27 cellular contexts compared by ENCODE assay signal in the genomic region with DNA sequence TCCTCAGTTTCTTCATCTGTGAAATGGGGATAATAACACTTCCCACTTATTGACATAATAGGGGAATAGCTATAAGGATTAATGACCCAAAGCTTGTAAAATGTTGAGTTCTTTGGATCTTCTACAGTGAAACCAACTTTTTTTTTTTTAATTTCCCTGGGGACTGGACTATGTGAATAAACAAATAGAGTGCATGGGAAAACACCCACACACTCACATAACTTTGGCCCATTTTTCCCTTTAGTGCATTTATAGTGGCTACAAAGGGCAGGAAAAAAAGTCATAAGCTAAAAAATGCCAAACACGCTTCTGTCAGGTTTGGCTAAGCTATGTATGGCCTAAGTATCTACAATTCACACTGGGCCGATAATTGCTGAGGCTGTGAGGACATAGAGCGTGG.
"Had no signal": no experiment of that assay in that cellular context is flagged by ENCODE, and none has a peak within 500 bp of the region (broad histone marks: within the 10 kb centered on the region; RNA-seq: fewer than 3 reads in every experiment).

No MANE protein-coding gene starts in this region.

- H3K36me3 Mint-ChIP-seq: activated naive CD8-positive, alpha-beta T cell treated with anti-CD3 and anti-CD28 coated beads, Interleukin-2, amount 10 ng/mL, durations not matched to agents 7 days and 5 days; naive B cell; T-cell had no signal

- H3K4me1 ChIP-seq: ascending aorta, gastrocnemius medialis, left lung, prostate gland, suprapubic skin had no signal

- H3K36me3 ChIP-seq: ascending aorta, brain microvascular endothelial cell, gastrocnemius medialis, left lung, ovary, prostate gland, suprapubic skin, tibial nerve had no signal

- H3K27ac ChIP-seq: ascending aorta, brain microvascular endothelial cell, left lung, ovary, prostate gland, suprapubic skin had no signal

- H3K4me3 ChIP-seq: ascending aorta, gastrocnemius medialis, left lung, lung, ovary, prostate gland, suprapubic skin, tibial nerve had no signal

- H3K27ac Mint-ChIP-seq: activated CD4-positive, alpha-beta T cell treated with anti-CD3 and anti-CD28 coated beads for 36 hours; activated naive CD4-positive, alpha-beta T cell treated with anti-CD3 and anti-CD28 coated beads for 36 hours; activated naive CD8-positive, alpha-beta T cell treated with anti-CD3 and anti-CD28 coated beads, Interleukin-2, amount 10 ng/mL, durations not matched to agents 7 days and 5 days; dendritic cell treated with granulocyte-macrophage colony-stimulating factor and Interleukin-4, amounts not matched to agents 40 ng/mL and 50 ng/mL, for 4 days; naive B cell; nephron progenitor cell; T-cell; T-helper 2 cell treated with Interferon-gamma antibody and Interleukin-4, amounts not matched to agents 5 μg/mL and 100 μg/mL, for 36 hours had no signal

- FAIRE-seq: endometrium, islet of Langerhans had no signal

- ATAC-seq: activated CD4-positive, alpha-beta T cell treated with anti-CD3 and anti-CD28 coated beads for 36 hours; esophagus mucosa; gastrocnemius medialis; T-cell had no signal

- DNase-seq: activated CD4-positive, alpha-beta T cell treated with anti-CD3 and anti-CD28 coated beads for 36 hours; activated CD4-positive, CD25-positive, alpha-beta regulatory T cell; activated effector memory CD4-positive, alpha-beta T cell treated with anti-CD3 and anti-CD28 coated beads, Interleukin-2, amount 50 U/mL, for 16 hours; activated naive CD4-positive, alpha-beta T cell treated with anti-CD3 and anti-CD28 coated beads for 36 hours; activated naive CD8-positive, alpha-beta T cell treated with anti-CD3 and anti-CD28 coated beads, Interleukin-2, amount 10 ng/mL, durations not matched to agents 7 days and 5 days; activated T-cell treated with anti-CD3 and anti-CD28 coated beads for 4 hours; brain microvascular endothelial cell; central memory CD4-positive, alpha-beta T cell; effector CD8-positive, alpha-beta T cell; gastrocnemius medialis; glutamatergic neuron; left lung; naive B cell; nephron progenitor cell; ovary; stimulated activated naive CD4-positive, alpha-beta T cell; T-cell had no signal

- H3K4me3 Mint-ChIP-seq: activated CD4-positive, alpha-beta T cell treated with anti-CD3 and anti-CD28 coated beads for 36 hours; activated naive CD4-positive, alpha-beta T cell treated with anti-CD3 and anti-CD28 coated beads for 36 hours; activated naive CD8-positive, alpha-beta T cell treated with anti-CD3 and anti-CD28 coated beads, Interleukin-2, amount 10 ng/mL, durations not matched to agents 7 days and 5 days; dendritic cell treated with granulocyte-macrophage colony-stimulating factor and Interleukin-4, amounts not matched to agents 40 ng/mL and 50 ng/mL, for 4 days; naive B cell; nephron progenitor cell; T-cell; T-helper 2 cell treated with Interferon-gamma antibody and Interleukin-4, amounts not matched to agents 5 μg/mL and 100 μg/mL, for 36 hours had no signal

- H3K27me3 ChIP-seq: ascending aorta, brain microvascular endothelial cell, gastrocnemius medialis, left lung, ovary, suprapubic skin, tibial nerve had no signal

- H3K27me3 Mint-ChIP-seq: activated CD4-positive, alpha-beta T cell treated with anti-CD3 and anti-CD28 coated beads for 36 hours; activated naive CD8-positive, alpha-beta T cell treated with anti-CD3 and anti-CD28 coated beads, Interleukin-2, amount 10 ng/mL, durations not matched to agents 7 days and 5 days; naive B cell; T-cell had no signal

- H3K4me1 Mint-ChIP-seq: activated CD4-positive, alpha-beta T cell treated with anti-CD3 and anti-CD28 coated beads for 36 hours; activated naive CD8-positive, alpha-beta T cell treated with anti-CD3 and anti-CD28 coated beads, Interleukin-2, amount 10 ng/mL, durations not matched to agents 7 days and 5 days; naive B cell; T-cell had no signal

- H3K9me3 ChIP-seq: ascending aorta, gastrocnemius medialis, left lung, ovary, prostate gland, suprapubic skin, tibial nerve had no signal

- H3K9me3 Mint-ChIP-seq: activated naive CD4-positive, alpha-beta T cell treated with anti-CD3 and anti-CD28 coated beads for 36 hours; activated naive CD8-positive, alpha-beta T cell treated with anti-CD3 and anti-CD28 coated beads, Interleukin-2, amount 10 ng/mL, durations not matched to agents 7 days and 5 days; nephron progenitor cell; T-helper 2 cell treated with Interferon-gamma antibody and Interleukin-4, amounts not matched to agents 5 μg/mL and 100 μg/mL, for 36 hours had no signal
